10 cellular contexts compared by ENCODE assay signal in the genomic region with DNA sequence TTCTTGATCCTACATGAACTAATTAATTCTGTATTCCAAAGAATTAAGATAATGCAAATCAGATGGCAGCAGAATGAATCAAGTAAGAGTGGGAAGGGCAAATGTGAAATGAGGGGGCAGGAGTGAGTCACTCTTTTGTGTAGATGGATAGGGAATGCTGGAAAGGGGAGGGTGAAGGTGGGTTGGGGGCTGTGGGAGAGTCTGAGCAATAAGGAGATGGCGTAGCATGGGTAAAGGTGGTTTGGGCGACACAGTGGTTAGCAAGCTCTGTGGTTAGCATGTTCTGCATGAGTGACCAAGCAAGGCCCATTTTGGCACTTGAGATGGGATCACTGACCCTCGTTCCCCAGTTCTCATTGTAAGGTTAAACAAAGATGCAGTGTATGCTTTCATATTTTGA. TPM values are rescaled to one million over a fixed set of nuclear protein-coding genes. Genes with fewer than 3 reads are reported as not detected.
DNase-seq lines count a peak whose midpoint lies in the region; ATAC-seq and TF ChIP-seq lines count a peak whose summit lies in the region.
"Had no signal": no experiment of that assay in that cellular context is flagged by ENCODE, and none has a peak within 500 bp of the region (broad histone marks: within the 10 kb centered on the region; RNA-seq: fewer than 3 reads in every experiment).

No MANE protein-coding gene starts in this region.

- H3K4me3 Mint-ChIP-seq in dendritic cell treated with granulocyte-macrophage colony-stimulating factor and Interleukin-4, amounts not matched to agents 40 ng/mL and 50 ng/mL, for 4 days: no peak overlapping the region

- DNase-seq in Daoy (ENCODE audit: low read depth): peak; percentile 79
- DNase-seq in LoVo (ENCODE audit: low spot score): no peak
- no peak for DNase-seq in GM10266 (ENCODE audit: extremely low spot score)
- DNase-seq in Right ventricle myocardium inferior (ENCODE audit: missing footprints): no peak
- DNase-seq: psoas muscle had no signal

- intact Hi-C loops in dendritic cell treated with granulocyte-macrophage colony-stimulating factor and Interleukin-4, amounts not matched to agents 40 ng/mL and 50 ng/mL, for 4 days (cut with micrococcal nuclease): no loop called here
- intact Hi-C loops in Right ventricle myocardium inferior (cut with DNase I): no loop called here

- peaks cover 73% of the 10 kb centered on the region for H3K4me1 Mint-ChIP-seq in dendritic cell treated with granulocyte-macrophage colony-stimulating factor and Interleukin-4, amounts not matched to agents 40 ng/mL and 50 ng/mL, for 4 days (ENCODE audit: low read depth)

- ATAC-seq in GM19463 (IDR thresholded peaks at IDR 0.05; ENCODE audit: unreplicated experiment) (peak; percentile 85), HG03064 (IDR thresholded peaks at IDR 0.05; ENCODE audit: low read depth, unreplicated experiment) (peak; percentile 75), esophagus mucosa (no peak), Right ventricle myocardium inferior (no peak)
- ATAC-seq: Panc1 had no signal

- no peak for TF ChIP-seq CTCF in GM10266 (IDR thresholded peaks at IDR 0.05; ENCODE audit: control insufficient read depth, insufficient read depth, low read depth, missing control alignments)

- no peaks in the 10 kb centered on the region for H3K9me3 Mint-ChIP-seq in dendritic cell treated with granulocyte-macrophage colony-stimulating factor and Interleukin-4, amounts not matched to agents 40 ng/mL and 50 ng/mL, for 4 days

- no peaks in the 10 kb centered on the region for H3K27me3 Mint-ChIP-seq in dendritic cell treated with granulocyte-macrophage colony-stimulating factor and Interleukin-4, amounts not matched to agents 40 ng/mL and 50 ng/mL, for 4 days

- peaks cover 24% of the 10 kb centered on the region for H3K36me3 Mint-ChIP-seq in dendritic cell treated with granulocyte-macrophage colony-stimulating factor and Interleukin-4, amounts not matched to agents 40 ng/mL and 50 ng/mL, for 4 days (ENCODE audit: low read depth)

- peak overlapping the region; percentile 14 for H3K27ac Mint-ChIP-seq in dendritic cell treated with granulocyte-macrophage colony-stimulating factor and Interleukin-4, amounts not matched to agents 40 ng/mL and 50 ng/mL, for 4 days

RNA-seq across cellular contexts. Expression of gene GPD2, which starts 20.4 kb away (rescaled TPM):
- 36.9 and 56.7 TPM in 2 replicates for total RNA-seq in Daoy (2014; rRNA removed; shearing (Covaris generic))
- total RNA-seq in esophagus mucosa: 56.1 TPM
- total RNA-seq in Right ventricle myocardium inferior: 18.7 TPM

Comparison
In these comparisons a context has a peak if more than half of its experiments do, and no peak if none do; other contexts are left out.
1. ATAC-seq: peak in GM19463 (single experiment) and HG03064 (single experiment); none in esophagus mucosa (single experiment) and Right ventricle myocardium inferior (single experiment).